9 cellular contexts compared by ENCODE assay signal in the genomic region with DNA sequence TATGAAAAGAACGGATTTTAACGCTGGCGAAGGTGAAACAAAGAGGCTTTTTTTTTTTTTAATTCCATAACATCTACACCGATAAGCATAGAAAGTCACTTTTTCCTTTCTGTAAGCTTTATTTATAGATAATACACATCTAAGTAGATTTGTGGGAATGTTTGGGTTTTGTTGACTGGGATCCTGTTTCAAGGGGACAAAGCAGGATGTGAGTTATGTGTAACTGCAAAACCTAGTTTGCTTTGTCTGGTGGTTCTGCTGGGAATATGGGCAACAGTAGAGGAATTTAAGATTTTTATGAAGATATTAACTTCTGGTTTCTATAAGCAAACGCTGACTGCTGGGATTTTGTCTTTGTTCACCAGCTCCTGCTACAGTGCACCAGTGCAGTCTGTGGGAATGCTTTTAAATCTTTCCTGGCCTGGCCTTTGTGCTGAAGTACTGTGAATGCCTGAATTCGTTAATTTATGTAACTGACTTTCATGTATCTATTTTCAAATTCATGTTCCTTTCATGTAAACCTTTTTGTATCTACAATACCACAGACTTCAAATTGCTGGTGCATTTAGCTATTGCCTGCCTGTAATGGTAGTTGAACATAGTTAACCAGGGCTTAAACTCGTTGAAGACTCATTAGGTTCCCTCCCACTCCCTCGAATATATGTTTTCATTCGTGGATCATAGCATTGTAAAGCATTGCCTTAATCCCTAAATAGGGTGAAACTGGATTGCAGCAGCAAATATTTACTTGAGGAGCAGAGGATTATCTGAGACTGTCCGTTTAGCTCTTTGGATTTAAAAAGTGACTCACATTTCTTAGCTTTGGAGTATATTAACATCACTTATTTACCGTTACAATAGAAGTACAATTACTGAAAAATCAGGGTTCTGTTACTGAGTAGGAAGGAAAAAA. TPM values are rescaled to one million over a fixed set of nuclear protein-coding genes. Genes with fewer than 3 reads are reported as not detected.
DNase-seq lines count a peak whose midpoint lies in the region; ATAC-seq, FAIRE-seq and TF ChIP-seq lines count a peak whose summit lies in the region.
"Had no signal": no experiment of that assay in that cellular context is flagged by ENCODE, and none has a peak within 500 bp of the region (broad histone marks: within the 10 kb centered on the region; RNA-seq: fewer than 3 reads in every experiment).

No MANE protein-coding gene starts in this region.

- ATAC-seq in activated T-helper 17 cell treated with anti-CD3 and anti-CD28 coated beads, Interleukin-2, amount 50 U/mL, for 72 hours (replicated peaks): no peak
- no peak for ATAC-seq in stimulated activated effector memory CD8-positive, alpha-beta T cell treated with anti-CD3 and anti-CD28 coated beads, Interleukin-12 subunit alpha, Interleukin-12 subunit beta, amount 100 ng/mL, for 72 hours
- ATAC-seq in mucosa of descending colon: no peak

- peak overlapping the region; percentile 98 for H3K27ac Mint-ChIP-seq in activated T-cell treated with anti-CD3 and anti-CD28 coated beads, Interleukin-2, amount 50 U/mL, for 24 hours
- H3K27ac Mint-ChIP-seq in activated T-helper 17 cell treated with anti-CD3 and anti-CD28 coated beads, Interleukin-2, amount 50 U/mL, for 72 hours: peak overlapping the region; percentile 94
- peak overlapping the region; percentile 96 for H3K27ac Mint-ChIP-seq in stimulated activated effector memory CD8-positive, alpha-beta T cell treated with anti-CD3 and anti-CD28 coated beads, Interleukin-12 subunit alpha, Interleukin-12 subunit beta, amount 100 ng/mL, for 72 hours

- peaks cover 20% of the 10 kb centered on the region for H3K36me3 Mint-ChIP-seq in activated T-cell treated with anti-CD3 and anti-CD28 coated beads, Interleukin-2, amount 50 U/mL, for 24 hours (ENCODE audit: low read depth)
- H3K36me3 Mint-ChIP-seq in activated T-helper 17 cell treated with anti-CD3 and anti-CD28 coated beads, Interleukin-2, amount 50 U/mL, for 72 hours (ENCODE audit: low read depth): no peaks in the 10 kb centered on the region
- H3K36me3 Mint-ChIP-seq in stimulated activated effector memory CD8-positive, alpha-beta T cell treated with anti-CD3 and anti-CD28 coated beads, Interleukin-12 subunit alpha, Interleukin-12 subunit beta, amount 100 ng/mL, for 72 hours: no peaks in the 10 kb centered on the region

- H3K4me3 ChIP-seq in iPS-18c (ENCODE audit: insufficient read depth, low read depth, low read length): peak overlapping the region; percentile 79
- no peak overlapping the region for H3K4me3 ChIP-seq in mucosa of descending colon

- no peak for FAIRE-seq in HTR-8/SVneo (lab: Jason Lieb, UNC)
- FAIRE-seq: endometrium had no signal

- H3K9me3 ChIP-seq in iPS-18c (ENCODE audit: control insufficient read depth, insufficient read depth, low read length) (no peaks in the 10 kb centered on the region), mucosa of descending colon (no peaks in the 10 kb centered on the region)

- no peak for DNase-seq in activated T-cell treated with anti-CD3 and anti-CD28 coated beads, Interleukin-2, amount 50 U/mL, for 24 hours
- DNase-seq in activated T-cell treated with anti-CD3 and anti-CD28 coated beads for 4 hours (no peak), NCI-H2029 treated with DMSO at 0.1 percent for 48 hours (lab: John Stamatoyannopoulos, UW) (no peak), HTR-8/SVneo (ENCODE audit: insufficient read length, low spot score) (no peak), mucosa of descending colon (no peak)
- DNase-seq in stimulated activated effector memory CD8-positive, alpha-beta T cell treated with anti-CD3 and anti-CD28 coated beads, Interleukin-12 subunit alpha, Interleukin-12 subunit beta, amount 100 ng/mL, for 72 hours (ENCODE audit: low spot score in 2 of 2): no peak

- peak overlapping the region; percentile 97 for H3K4me3 Mint-ChIP-seq in activated T-cell treated with anti-CD3 and anti-CD28 coated beads, Interleukin-2, amount 50 U/mL, for 24 hours
- H3K4me3 Mint-ChIP-seq in activated T-helper 17 cell treated with anti-CD3 and anti-CD28 coated beads, Interleukin-2, amount 50 U/mL, for 72 hours: peak overlapping the region; percentile 95
- H3K4me3 Mint-ChIP-seq in stimulated activated effector memory CD8-positive, alpha-beta T cell treated with anti-CD3 and anti-CD28 coated beads, Interleukin-12 subunit alpha, Interleukin-12 subunit beta, amount 100 ng/mL, for 72 hours: peak overlapping the region; percentile 98

- no peak for TF ChIP-seq CTCF in mucosa of descending colon (IDR thresholded peaks at IDR 0.05)

- H3K36me3 ChIP-seq in mucosa of descending colon (ENCODE audit: low read depth): no peaks in the 10 kb centered on the region

- intact Hi-C loops in mucosa of descending colon (cut with DNase I, micrococcal nuclease): loop anchor here in 1 of 2 donors (10.0 kb wide), 1 partner anchor 78 kb away; a partner anchor contains a TSS

- peaks cover 46% of the 10 kb centered on the region for H3K4me1 Mint-ChIP-seq in activated T-cell treated with anti-CD3 and anti-CD28 coated beads, Interleukin-2, amount 50 U/mL, for 24 hours (ENCODE audit: low read depth)
- peaks cover 30% of the 10 kb centered on the region for H3K4me1 Mint-ChIP-seq in activated T-helper 17 cell treated with anti-CD3 and anti-CD28 coated beads, Interleukin-2, amount 50 U/mL, for 72 hours
- peaks cover 43% of the 10 kb centered on the region for H3K4me1 Mint-ChIP-seq in stimulated activated effector memory CD8-positive, alpha-beta T cell treated with anti-CD3 and anti-CD28 coated beads, Interleukin-12 subunit alpha, Interleukin-12 subunit beta, amount 100 ng/mL, for 72 hours

- H3K27me3 Mint-ChIP-seq in activated T-cell treated with anti-CD3 and anti-CD28 coated beads, Interleukin-2, amount 50 U/mL, for 24 hours: no peaks in the 10 kb centered on the region
- no peaks in the 10 kb centered on the region for H3K27me3 Mint-ChIP-seq in activated T-helper 17 cell treated with anti-CD3 and anti-CD28 coated beads, Interleukin-2, amount 50 U/mL, for 72 hours

- no peaks in the 10 kb centered on the region for H3K9me3 Mint-ChIP-seq in activated T-cell treated with anti-CD3 and anti-CD28 coated beads, Interleukin-2, amount 50 U/mL, for 24 hours
- H3K9me3 Mint-ChIP-seq in activated T-helper 17 cell treated with anti-CD3 and anti-CD28 coated beads, Interleukin-2, amount 50 U/mL, for 72 hours: no peaks in the 10 kb centered on the region
- no peaks in the 10 kb centered on the region for H3K9me3 Mint-ChIP-seq in stimulated activated effector memory CD8-positive, alpha-beta T cell treated with anti-CD3 and anti-CD28 coated beads, Interleukin-12 subunit alpha, Interleukin-12 subunit beta, amount 100 ng/mL, for 72 hours

- H3K4me1 ChIP-seq in mucosa of descending colon (ENCODE audit: low read depth): peaks cover 8% of the 10 kb centered on the region

RNA-seq across cellular contexts. Expression of a gene that starts 1.5 kb away (rescaled TPM):
- 10 to 100 TPM; 15.0 to 19.4 TPM for total RNA-seq in activated T-helper 17 cell treated with anti-CD3 and anti-CD28 coated beads, Interleukin-2, amount 50 U/mL, for 72 hours
- total RNA-seq in mucosa of descending colon: 10 to 100 TPM; 15.6 to 25.5 (median 21.3) TPM
